Comparison of ENCODE assay signal across 3 cellular contexts in genomic region chr7:76531643-76532042, GRCh38. TPM values are rescaled to one million over a fixed set of nuclear protein-coding genes. Genes with fewer than 3 reads are reported as not detected.
"Had no signal": no experiment of that assay in that cellular context is flagged by ENCODE, and none has a peak within 500 bp of the region (broad histone marks: within the 10 kb centered on the region; RNA-seq: fewer than 3 reads in every experiment).

No MANE protein-coding gene starts in this region.

RNA-seq across cellular contexts. Expression of gene SPDYE16, which starts 11.5 kb away (rescaled TPM):
- total RNA-seq: LHCN-M2, MCF 10A, NCI-H460 had no signal
